ENCODE assay signal across 1 cellular context in genomic region chr22:48943567-48944432, GRCh38.
A peak's percentile ranks its signal among the peaks of the same experiment; 100 is the strongest.
TF ChIP-seq lines count a peak whose summit lies in the region.

No MANE protein-coding gene starts in this region.

TF ChIP-seq in HepG2, 621 proteins besides CTCF, POLR2A, EP300 and RAD21 (continued from another document and continues in another):
- 0 out of 2 replicates have a peak, but pooled peaks have one; percentile 43 for TF ChIP-seq ZNF639 (CRISPR knock-in tag; conservative IDR thresholded peaks at IDR 0.05)
- TF ChIP-seq JDP2 (CRISPR knock-in tag; IDR thresholded peaks at IDR 0.05; ENCODE audit: borderline replicate concordance), result no peak
- TF ChIP-seq ZNF556 (CRISPR knock-in tag; IDR thresholded peaks at IDR 0.05; ENCODE audit: borderline replicate concordance), result peak; percentile 87; the same call in 1 of the 2 replicates
- TF ChIP-seq RORA (CRISPR knock-in tag; IDR thresholded peaks at IDR 0.05), result no peak
- no peak for TF ChIP-seq ZNF232 (CRISPR knock-in tag; IDR thresholded peaks at IDR 0.05; ENCODE audit: borderline replicate concordance)
- no peak for TF ChIP-seq ZBTB46 (CRISPR knock-in tag; IDR thresholded peaks at IDR 0.05; ENCODE audit: borderline replicate concordance)
- TF ChIP-seq SMARCC2 (IDR thresholded peaks at IDR 0.05), result no peak
- peak; percentile 60; the same call in 1 of the 2 replicates for TF ChIP-seq ZNF138 (CRISPR knock-in tag; IDR thresholded peaks at IDR 0.05; ENCODE audit: low read depth)
- no peak for TF ChIP-seq ZNF512 (CRISPR knock-in tag; IDR thresholded peaks at IDR 0.05)
- TF ChIP-seq ZNF12 (CRISPR knock-in tag; IDR thresholded peaks at IDR 0.05), result no peak
- 0 out of 2 replicates have a peak, but pooled peaks have one; percentile 4 for TF ChIP-seq ZBTB7A (CRISPR knock-in tag; IDR thresholded peaks at IDR 0.05)
- TF ChIP-seq ZNF451 (CRISPR knock-in tag; IDR thresholded peaks at IDR 0.05), result 0 out of 2 replicates have a peak, but pooled peaks have one; percentile 65
- TF ChIP-seq ARID4A (CRISPR knock-in tag; IDR thresholded peaks at IDR 0.05; ENCODE audit: borderline replicate concordance), result peak; percentile 41; the same call in 1 of the 2 replicates
- TF ChIP-seq BCLAF1 (IDR thresholded peaks at IDR 0.05), result no peak
- peak; percentile 57; the same call in 1 of the 2 replicates for TF ChIP-seq ZNF746 (CRISPR knock-in tag; IDR thresholded peaks at IDR 0.05)
- no peak; the same call in 1 of the 2 replicates for TF ChIP-seq NFIC (IDR thresholded peaks at IDR 0.05; ENCODE audit: low read length)
- TF ChIP-seq NR0B2 (CRISPR knock-in tag; IDR thresholded peaks at IDR 0.05), result no peak
- TF ChIP-seq FOXK2 (IDR thresholded peaks at IDR 0.05), result no peak
- TF ChIP-seq DNMT1 (CRISPR knock-in tag; IDR thresholded peaks at IDR 0.05), result peak; percentile 28; the same call in 1 of the 2 replicates
- no peak; a peak in 1 of 4 replicates for TF ChIP-seq MAFK (conservative IDR thresholded peaks at IDR 0.05 in 1 of 2, IDR thresholded peaks at IDR 0.05 in 1 of 2; ENCODE audit: low read length in 2 of 2)
- TF ChIP-seq SKIL (CRISPR knock-in tag; IDR thresholded peaks at IDR 0.05; ENCODE audit: borderline replicate concordance), result peak; percentile 85
- peak; percentile 90 for TF ChIP-seq MED1 (CRISPR knock-in tag; IDR thresholded peaks at IDR 0.05)
- no peak for TF ChIP-seq ZMAT5 (CRISPR knock-in tag; IDR thresholded peaks at IDR 0.05; ENCODE audit: borderline replicate concordance, low read depth)
- TF ChIP-seq SUZ12 (IDR thresholded peaks at IDR 0.05; ENCODE audit: low read depth, low read length), result no peak
- no peak for TF ChIP-seq ZNF713 (CRISPR knock-in tag; IDR thresholded peaks at IDR 0.05)
- TF ChIP-seq TCF12 (IDR thresholded peaks at IDR 0.05), result no peak
- TF ChIP-seq TCF12 (CRISPR knock-in tag; IDR thresholded peaks at IDR 0.05), result peak; percentile 85
- no peak for TF ChIP-seq KLF13 (CRISPR knock-in tag; IDR thresholded peaks at IDR 0.05)
- no peak for TF ChIP-seq ZNF225 (CRISPR knock-in tag; IDR thresholded peaks at IDR 0.05)
- TF ChIP-seq ZBTB1 (CRISPR knock-in tag; IDR thresholded peaks at IDR 0.05; ENCODE audit: borderline replicate concordance), result no peak
- TF ChIP-seq FOSL1 (CRISPR knock-in tag; IDR thresholded peaks at IDR 0.05; ENCODE audit: borderline replicate concordance), result no peak
- no peak for TF ChIP-seq HDAC6 (IDR thresholded peaks at IDR 0.05; ENCODE audit: low read depth, low read length)
- peak; percentile 65; the same call in 1 of the 2 replicates for TF ChIP-seq JUND (CRISPR knock-in tag; IDR thresholded peaks at IDR 0.05)
- no peak for TF ChIP-seq ZNF550 (CRISPR knock-in tag; IDR thresholded peaks at IDR 0.05; ENCODE audit: borderline replicate concordance)
- no peak for TF ChIP-seq PRDM4 (CRISPR knock-in tag; IDR thresholded peaks at IDR 0.05; ENCODE audit: borderline replicate concordance)
- no peak for TF ChIP-seq ZNF678 (CRISPR knock-in tag; IDR thresholded peaks at IDR 0.05)
- no peak for TF ChIP-seq ATF7-NPFF (CRISPR knock-in tag; IDR thresholded peaks at IDR 0.05; ENCODE audit: low read depth)
- TF ChIP-seq ZC3H4 (CRISPR knock-in tag; IDR thresholded peaks at IDR 0.05; ENCODE audit: borderline replicate concordance), result no peak
- TF ChIP-seq ZNF335 (CRISPR knock-in tag; IDR thresholded peaks at IDR 0.05), result no peak
- peak; percentile 27; the same call in 1 of the 2 replicates for TF ChIP-seq EED (CRISPR knock-in tag; IDR thresholded peaks at IDR 0.05)
- no peak for TF ChIP-seq CBX1 (IDR thresholded peaks at IDR 0.05; ENCODE audit: low read depth)
- peak; percentile 77 for TF ChIP-seq STAG1 (CRISPR knock-in tag; IDR thresholded peaks at IDR 0.05)
